Comparison of ENCODE assay signal across 19 cellular contexts in genomic region chr21:39666681-39667315, GRCh38. TPM values are rescaled to one million over a fixed set of nuclear protein-coding genes. Genes with fewer than 3 reads are reported as not detected.
"Had no signal": no experiment of that assay in that cellular context is flagged by ENCODE, and none has a peak within 500 bp of the region (broad histone marks: within the 10 kb centered on the region; RNA-seq: fewer than 3 reads in every experiment).

No MANE protein-coding gene starts in this region.

- H3K27ac ChIP-seq: foreskin keratinocyte, neutrophil had no signal

- DNase-seq: activated CD4-positive, alpha-beta T cell treated with anti-CD3 and anti-CD28 coated beads, Interleukin-2, amount 50 U/mL, for 48 hours; activated gamma-delta T cell treated with Interleukin-2 at 50 U/mL for 16 hours; activated T-cell treated with anti-CD3 and anti-CD28 coated beads for 4 hours; amygdala; foreskin keratinocyte; hippocampal formation; naive B cell; retina; stimulated activated CD4-positive, alpha-beta T cell treated with anti-CD3 and anti-CD28 coated beads, Interleukin-2, amount 100 ng/mL, for 24 hours; stimulated activated naive CD8-positive, alpha-beta T cell treated with anti-CD3 and anti-CD28 coated beads, Interleukin-15, Interleukin-2, amounts not matched to agents 100 U/mL and 50 U/mL, for 24 hours; substantia nigra; trophoblast cell had no signal

- H3K4me1 Mint-ChIP-seq: naive B cell had no signal

- H3K9me3 ChIP-seq: neutrophil had no signal

- H3K36me3 ChIP-seq: neutrophil had no signal

- ATAC-seq: activated naive CD4-positive, alpha-beta T cell treated with anti-CD3 and anti-CD28 coated beads, Interleukin-2, amount 50 U/mL, for 72 hours; foreskin keratinocyte; left lobe of liver; stimulated activated naive CD8-positive, alpha-beta T cell treated with anti-CD3 and anti-CD28 coated beads, Interleukin-15, Interleukin-2, amounts not matched to agents 100 U/mL and 50 U/mL, for 24 hours had no signal

- H3K4me3 Mint-ChIP-seq: activated T-helper 1 cell treated with anti-CD3 and anti-CD28 coated beads, Interleukin-12 subunit alpha, Interleukin-12 subunit beta, Interleukin-2, Interleukin-4 antibody, amounts not matched to agents 30 ng/mL and 10 ng/mL and 1 ng/mL, durations not matched to agents 14 hours and 24 hours and 36 hours had no signal

- H3K4me1 ChIP-seq: foreskin keratinocyte had no signal

- H3K36me3 Mint-ChIP-seq: activated naive CD4-positive, alpha-beta T cell treated with anti-CD3 and anti-CD28 coated beads, Interleukin-2, amount 50 U/mL, for 72 hours; naive B cell had no signal

- H3K9me3 Mint-ChIP-seq: activated naive CD4-positive, alpha-beta T cell treated with anti-CD3 and anti-CD28 coated beads, Interleukin-2, amount 50 U/mL, for 72 hours; activated T-helper 1 cell treated with anti-CD3 and anti-CD28 coated beads, Interleukin-12 subunit alpha, Interleukin-12 subunit beta, Interleukin-2, Interleukin-4 antibody, amounts not matched to agents 30 ng/mL and 10 ng/mL and 1 ng/mL, durations not matched to agents 14 hours and 24 hours and 36 hours had no signal

- H3K27ac Mint-ChIP-seq: activated naive CD4-positive, alpha-beta T cell treated with anti-CD3 and anti-CD28 coated beads, Interleukin-2, amount 50 U/mL, for 72 hours; activated T-helper 1 cell treated with anti-CD3 and anti-CD28 coated beads, Interleukin-12 subunit alpha, Interleukin-12 subunit beta, Interleukin-2, Interleukin-4 antibody, amounts not matched to agents 30 ng/mL and 10 ng/mL and 1 ng/mL, durations not matched to agents 14 hours and 24 hours and 36 hours; naive B cell had no signal

- H3K4me3 ChIP-seq: lung had no signal

- H3K27me3 ChIP-seq: foreskin keratinocyte, neutrophil had no signal

RNA-seq across cellular contexts. Expression of gene B3GALT5, which starts 54.1 kb away (rescaled TPM):
- total RNA-seq: activated T-helper 1 cell treated with anti-CD3 and anti-CD28 coated beads, Interleukin-12 subunit alpha, Interleukin-12 subunit beta, Interleukin-2, Interleukin-4 antibody, amounts not matched to agents 30 ng/mL and 10 ng/mL and 1 ng/mL, durations not matched to agents 14 hours and 24 hours and 36 hours; foreskin keratinocyte; mononuclear cell; T-helper 2 cell treated with Interferon-gamma antibody and Interleukin-4, amounts not matched to agents 100 ng/mL and 5 ng/mL, for 36 hours had no signal
- polyA plus RNA-seq: foreskin keratinocyte had no signal
